32 cellular contexts compared by ENCODE assay signal in genomic region chr3:121962443-121962842, GRCh38. TPM values are rescaled to one million over a fixed set of nuclear protein-coding genes. Genes with fewer than 3 reads are reported as not detected.
"Had no signal": no experiment of that assay in that cellular context is flagged by ENCODE, and none has a peak within 500 bp of the region (broad histone marks: within the 10 kb centered on the region; RNA-seq: fewer than 3 reads in every experiment).

No MANE protein-coding gene starts in this region.

- H3K27ac Mint-ChIP-seq: dendritic cell treated with granulocyte-macrophage colony-stimulating factor and Interleukin-4, amounts not matched to agents 40 ng/mL and 50 ng/mL, for 4 days; effector memory CD8-positive, alpha-beta T cell; endodermal cell; mesothelial cell of epicardium had no signal

- DNase-seq: colonic mucosa; cortex of kidney; effector CD8-positive, alpha-beta T cell; effector memory CD8-positive, alpha-beta T cell; endodermal cell; erythroblast; esophagus squamous epithelium; foreskin fibroblast; foreskin melanocyte; gastrocnemius medialis; glutamatergic neuron; head of caudate nucleus; heart right ventricle; hippocampal formation; left cardiac atrium; left lung; left ventricle myocardium superior; lower lobe of right lung; mesenchymal stem cell; mucosa of descending colon had no signal

- H3K4me1 ChIP-seq: colonic mucosa, esophagus squamous epithelium, gastrocnemius medialis, lower lobe of right lung had no signal

- H3K9me3 Mint-ChIP-seq: endodermal cell had no signal

- ATAC-seq: effector memory CD8-positive, alpha-beta T cell; esophagus mucosa; gastrocnemius medialis; left cardiac atrium; left lung; left ventricle myocardium superior; lower lobe of right lung; mucosa of descending colon had no signal

- H3K4me3 ChIP-seq: colonic mucosa, esophagus squamous epithelium, gastrocnemius medialis, heart right ventricle, left lung, lower lobe of right lung, mucosa of descending colon had no signal

- H3K36me3 ChIP-seq: colonic mucosa, esophagus squamous epithelium, gastrocnemius medialis, heart right ventricle, lower lobe of right lung had no signal

- H3K4me1 Mint-ChIP-seq: endodermal cell, mesothelial cell of epicardium had no signal

- H3K36me3 Mint-ChIP-seq: mesothelial cell of epicardium had no signal

- H3K27ac ChIP-seq: colonic mucosa, epithelial cell of prostate, esophagus squamous epithelium, gastrocnemius medialis, heart right ventricle, left lung, lower lobe of right lung had no signal

- H3K27me3 Mint-ChIP-seq: dendritic cell treated with granulocyte-macrophage colony-stimulating factor and Interleukin-4, amounts not matched to agents 40 ng/mL and 50 ng/mL, for 4 days had no signal

- H3K4me3 Mint-ChIP-seq: dendritic cell treated with granulocyte-macrophage colony-stimulating factor and Interleukin-4, amounts not matched to agents 40 ng/mL and 50 ng/mL, for 4 days; effector memory CD8-positive, alpha-beta T cell; endodermal cell; mesothelial cell of epicardium had no signal

- H3K27me3 ChIP-seq: colonic mucosa, esophagus squamous epithelium, gastrocnemius medialis, heart right ventricle, left lung had no signal

- FAIRE-seq: endometrium, islet of Langerhans, keratinocyte had no signal

- H3K9me3 ChIP-seq: colonic mucosa, esophagus squamous epithelium, gastrocnemius medialis, lower lobe of right lung, mucosa of descending colon had no signal

RNA-seq across cellular contexts. Expression of gene ILDR1, which starts 59.6 kb away (rescaled TPM):
- total RNA-seq: dermis microvascular lymphatic vessel endothelial cell, gastrocnemius medialis, glomerular endothelial cell, left cardiac atrium, lung microvascular endothelial cell, mesenteric fat pad, myocyte had no signal
- polyA plus RNA-seq: heart right ventricle had no signal
